ENCODE assay signal across 8 cellular contexts in genomic region chr2:135948642-135949355, GRCh38. TPM values are rescaled to one million over a fixed set of nuclear protein-coding genes. Genes with fewer than 3 reads are reported as not detected.
DNase-seq lines count a peak whose midpoint lies in the region; ATAC-seq, FAIRE-seq and TF ChIP-seq lines count a peak whose summit lies in the region.

No MANE protein-coding gene starts in this region.

- DNase-seq in GM12892 (ENCODE audit: insufficient read length) (no peak), HFFc6 (peak; percentile 75), RPMI7951 (ENCODE audit: low read depth) (peak; percentile 72), H7 (no peak), upper lobe of right lung (no peak)
- DNase-seq in stimulated activated naive CD8-positive, alpha-beta T cell treated with anti-CD3 and anti-CD28 coated beads, Interleukin-15, amount 100 ng/mL, for 72 hours: peak; percentile 27 to 55
- no peak for DNase-seq in stimulated activated CD8-positive, alpha-beta memory T cell treated with anti-CD3 and anti-CD28 coated beads, Interleukin-4, amount 100 ng/mL, for 48 hours

- intact Hi-C loops in upper lobe of right lung (cut with DNase I): no loop called here

- H3K4me1 ChIP-seq in upper lobe of right lung: peaks cover 8% of the 10 kb centered on the region

- H3K4me1 Mint-ChIP-seq in HFFc6 (ENCODE audit: low read depth): peaks cover 50% of the 10 kb centered on the region
- peaks cover 44% of the 10 kb centered on the region for H3K4me1 Mint-ChIP-seq in stimulated activated naive CD8-positive, alpha-beta T cell treated with anti-CD3 and anti-CD28 coated beads, Interleukin-15, amount 100 ng/mL, for 72 hours

- peak overlapping the region; percentile 91 for H3K27ac Mint-ChIP-seq in HFFc6
- peak overlapping the region; percentile 96 to 98 for H3K27ac Mint-ChIP-seq in stimulated activated naive CD8-positive, alpha-beta T cell treated with anti-CD3 and anti-CD28 coated beads, Interleukin-15, amount 100 ng/mL, for 72 hours

- H3K9me3 ChIP-seq in upper lobe of right lung: no peaks in the 10 kb centered on the region

- H3K27me3 ChIP-seq in H7 (ENCODE audit: control insufficient read depth, insufficient read depth, low read length) (no peaks in the 10 kb centered on the region), upper lobe of right lung (no peaks in the 10 kb centered on the region)

- TF ChIP-seq CTCF in HFFc6 (IDR thresholded peaks at IDR 0.05): no peak
- TF ChIP-seq CTCF in upper lobe of right lung (IDR thresholded peaks at IDR 0.05): no peak

- no peak for TF ChIP-seq POLR2A in GM12892 (IDR thresholded peaks at IDR 0.05; ENCODE audit: low read depth, low read length)

- H3K9me3 Mint-ChIP-seq in HFFc6: no peaks in the 10 kb centered on the region
- H3K9me3 Mint-ChIP-seq in stimulated activated naive CD8-positive, alpha-beta T cell treated with anti-CD3 and anti-CD28 coated beads, Interleukin-15, amount 100 ng/mL, for 72 hours: no peaks in the 10 kb centered on the region

- H3K27ac ChIP-seq in upper lobe of right lung: no peak overlapping the region

- peak; percentile 42 for FAIRE-seq in GM12892 (lab: Jason Lieb, UNC)
- peak; percentile 21 for FAIRE-seq in colon (lab: Jason Lieb, UNC)

- peaks cover 42% of the 10 kb centered on the region for H3K36me3 Mint-ChIP-seq in HFFc6 (ENCODE audit: low read depth)

- peak overlapping the region; percentile 31 for H3K4me3 Mint-ChIP-seq in HFFc6
- peak overlapping the region; percentile 71 to 74 for H3K4me3 Mint-ChIP-seq in stimulated activated naive CD8-positive, alpha-beta T cell treated with anti-CD3 and anti-CD28 coated beads, Interleukin-15, amount 100 ng/mL, for 72 hours

- peak; percentile 89 for ATAC-seq in stimulated activated naive CD8-positive, alpha-beta T cell treated with anti-CD3 and anti-CD28 coated beads, Interleukin-15, amount 100 ng/mL, for 72 hours
- ATAC-seq in upper lobe of right lung: no peak

- H3K4me3 ChIP-seq in H7 (ENCODE audit: insufficient read depth, low read depth, low read length) (no peak overlapping the region), upper lobe of right lung (no peak overlapping the region)

- H3K36me3 ChIP-seq in H7 (replicated peaks; ENCODE audit: control insufficient read depth, insufficient read depth, low read length) (no peaks in the 10 kb centered on the region), upper lobe of right lung (no peaks in the 10 kb centered on the region)

- H3K27me3 Mint-ChIP-seq in HFFc6 (ENCODE audit: insufficient read depth): no peaks in the 10 kb centered on the region
- no peaks in the 10 kb centered on the region for H3K27me3 Mint-ChIP-seq in stimulated activated naive CD8-positive, alpha-beta T cell treated with anti-CD3 and anti-CD28 coated beads, Interleukin-15, amount 100 ng/mL, for 72 hours

RNA-seq across cellular contexts. Expression of gene DARS1, which starts 36.6 kb away (rescaled TPM):
- 196 TPM for polyA plus RNA-seq in GM12892 (2012; ENCODE audit: missing spikeins)
- 10 to 100 TPM; 65.6 to 74.3 (median 71.3) TPM for total RNA-seq in HFFc6 (2021; fragmentation: NEBNext Ultra II Directional; extraction: Animal tissue kit (Norgen Biotek cat#: 25700))
- total RNA-seq in RPMI7951 (2014; rRNA removed; shearing (Covaris generic)): 201 and 222 TPM in 2 replicates
- 79.5 and 108 TPM in 2 replicates for total RNA-seq in H7 (2014; rRNA removed; shearing (Covaris generic))
- total RNA-seq in upper lobe of right lung: 55.3 TPM

Comparison
In these comparisons a context has a peak if more than half of its experiments do, and no peak if none do; other contexts are left out.
1. DNase-seq: peak in HFFc6 (single experiment), RPMI7951 (single experiment) and stimulated activated naive CD8-positive, alpha-beta T cell treated with anti-CD3 and anti-CD28 coated beads, Interleukin-15, amount 100 ng/mL, for 72 hours (2 of 2); none in GM12892 (single experiment), stimulated activated CD8-positive, alpha-beta memory T cell treated with anti-CD3 and anti-CD28 coated beads, Interleukin-4, amount 100 ng/mL, for 48 hours (single experiment), H7 (single experiment) and upper lobe of right lung (single experiment).